Comparison of ENCODE assay signal across 16 cellular contexts in the genomic region with DNA sequence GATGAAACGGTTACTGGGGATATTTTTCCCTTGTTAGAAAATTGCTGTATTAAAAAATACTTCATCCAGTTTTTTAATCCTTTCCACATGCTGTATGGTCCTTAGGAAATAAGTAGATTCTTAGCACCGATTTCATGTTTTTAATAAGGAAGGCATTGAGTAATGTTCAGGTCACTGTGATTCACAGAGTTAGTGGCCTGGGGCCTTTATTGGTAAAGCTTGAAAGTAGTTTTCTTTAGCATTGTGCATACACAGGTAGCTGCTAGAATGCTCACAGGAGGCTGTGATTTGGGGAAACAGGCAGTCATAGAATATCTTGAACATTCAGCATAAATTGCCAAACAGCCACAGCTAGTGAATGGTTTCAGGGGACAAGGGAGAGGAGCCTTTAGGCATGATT.
DNase-seq lines count a peak whose midpoint lies in the region; ATAC-seq and TF ChIP-seq lines count a peak whose summit lies in the region.
"Had no signal": no experiment of that assay in that cellular context is flagged by ENCODE, and none has a peak within 500 bp of the region (broad histone marks: within the 10 kb centered on the region; RNA-seq: fewer than 3 reads in every experiment).

No MANE protein-coding gene starts in this region.

- peaks cover 61% of the 10 kb centered on the region for H3K36me3 Mint-ChIP-seq in activated CD4-positive, alpha-beta T cell treated with anti-CD3 and anti-CD28 coated beads for 36 hours (ENCODE audit: low read depth)
- H3K36me3 Mint-ChIP-seq in activated CD8-positive, alpha-beta T cell treated with anti-CD3 and anti-CD28 coated beads, Interleukin-2, amount 10 ng/mL, durations not matched to agents 7 days and 5 days (ENCODE audit: low read depth): peaks cover 63% of the 10 kb centered on the region
- H3K36me3 Mint-ChIP-seq in stimulated activated effector memory CD8-positive, alpha-beta T cell treated with anti-CD3 and anti-CD28 coated beads, Interleukin-12 subunit alpha, Interleukin-12 subunit beta, amount 100 ng/mL, for 72 hours: no peaks in the 10 kb centered on the region

- no peak for TF ChIP-seq CTCF in fibroblast of villous mesenchyme (IDR thresholded peaks at IDR 0.05; ENCODE audit: insufficient read depth, low read depth, low read length)

- H3K27ac Mint-ChIP-seq in activated CD4-positive, alpha-beta T cell treated with anti-CD3 and anti-CD28 coated beads for 36 hours: peak overlapping the region; percentile 64
- peak overlapping the region; percentile 16 for H3K27ac Mint-ChIP-seq in activated CD8-positive, alpha-beta T cell treated with anti-CD3 and anti-CD28 coated beads, Interleukin-2, amount 10 ng/mL, durations not matched to agents 7 days and 5 days
- H3K27ac Mint-ChIP-seq in stimulated activated effector memory CD8-positive, alpha-beta T cell treated with anti-CD3 and anti-CD28 coated beads, Interleukin-12 subunit alpha, Interleukin-12 subunit beta, amount 100 ng/mL, for 72 hours: peak overlapping the region; percentile 38

- CTCF ChIA-PET in activated CD4-positive, alpha-beta T cell treated with anti-CD3 and anti-CD28 coated beads for 36 hours (lab: Charles Lee): interaction anchor here (0.9 to 2.4 kb wide), 3 partner anchors 17 to 214 kb away, joined by 3 to 7 read pairs (median 3); no protein-coding TSS in a partner anchor
- CTCF ChIA-PET in activated CD8-positive, alpha-beta T cell treated with anti-CD3 and anti-CD28 coated beads, Interleukin-2, amount 10 ng/mL, durations not matched to agents 7 days and 5 days (lab: Charles Lee): interaction anchor here (0.6 kb wide), 1 partner anchor 10 kb away, joined by 3 read pairs; no protein-coding TSS in a partner anchor

- peaks cover 68% of the 10 kb centered on the region for H3K4me1 Mint-ChIP-seq in activated CD4-positive, alpha-beta T cell treated with anti-CD3 and anti-CD28 coated beads for 36 hours
- H3K4me1 Mint-ChIP-seq in activated CD8-positive, alpha-beta T cell treated with anti-CD3 and anti-CD28 coated beads, Interleukin-2, amount 10 ng/mL, durations not matched to agents 7 days and 5 days (ENCODE audit: low read depth): peaks cover 42% of the 10 kb centered on the region
- H3K4me1 Mint-ChIP-seq in stimulated activated effector memory CD8-positive, alpha-beta T cell treated with anti-CD3 and anti-CD28 coated beads, Interleukin-12 subunit alpha, Interleukin-12 subunit beta, amount 100 ng/mL, for 72 hours: peaks cover 57% of the 10 kb centered on the region

- H3K4me3 Mint-ChIP-seq in activated CD4-positive, alpha-beta T cell treated with anti-CD3 and anti-CD28 coated beads for 36 hours: no peak overlapping the region
- no peak overlapping the region for H3K4me3 Mint-ChIP-seq in activated CD8-positive, alpha-beta T cell treated with anti-CD3 and anti-CD28 coated beads, Interleukin-2, amount 10 ng/mL, durations not matched to agents 7 days and 5 days
- H3K4me3 Mint-ChIP-seq in stimulated activated effector memory CD8-positive, alpha-beta T cell treated with anti-CD3 and anti-CD28 coated beads, Interleukin-12 subunit alpha, Interleukin-12 subunit beta, amount 100 ng/mL, for 72 hours: no peak overlapping the region

- H3K4me3 ChIP-seq in fibroblast of villous mesenchyme (ENCODE audit: low read depth, low read length): no peak overlapping the region
- H3K4me3 ChIP-seq: heart left ventricle had no signal

- H3K9me3 Mint-ChIP-seq in activated CD4-positive, alpha-beta T cell treated with anti-CD3 and anti-CD28 coated beads for 36 hours (ENCODE audit: low read depth): no peaks in the 10 kb centered on the region
- no peaks in the 10 kb centered on the region for H3K9me3 Mint-ChIP-seq in activated CD8-positive, alpha-beta T cell treated with anti-CD3 and anti-CD28 coated beads, Interleukin-2, amount 10 ng/mL, durations not matched to agents 7 days and 5 days (ENCODE audit: insufficient read depth)
- H3K9me3 Mint-ChIP-seq in stimulated activated effector memory CD8-positive, alpha-beta T cell treated with anti-CD3 and anti-CD28 coated beads, Interleukin-12 subunit alpha, Interleukin-12 subunit beta, amount 100 ng/mL, for 72 hours: no peaks in the 10 kb centered on the region

- H3K27me3 Mint-ChIP-seq in activated CD4-positive, alpha-beta T cell treated with anti-CD3 and anti-CD28 coated beads for 36 hours: no peaks in the 10 kb centered on the region
- H3K27me3 Mint-ChIP-seq in activated CD8-positive, alpha-beta T cell treated with anti-CD3 and anti-CD28 coated beads, Interleukin-2, amount 10 ng/mL, durations not matched to agents 7 days and 5 days (ENCODE audit: low read depth): no peaks in the 10 kb centered on the region

- intact Hi-C loops in activated CD4-positive, alpha-beta T cell treated with anti-CD3 and anti-CD28 coated beads for 36 hours (cut with DNase I, micrococcal nuclease): no loop called here
- intact Hi-C loops in left colon (cut with DNase I, micrococcal nuclease): no loop called here

- peak; percentile 27 for ATAC-seq in activated CD4-positive, alpha-beta T cell treated with anti-CD3 and anti-CD28 coated beads for 36 hours
- no peak for ATAC-seq in activated CD8-positive, alpha-beta T cell treated with anti-CD3 and anti-CD28 coated beads, Interleukin-2, amount 10 ng/mL, durations not matched to agents 7 days and 5 days
- ATAC-seq in stimulated activated effector memory CD8-positive, alpha-beta T cell treated with anti-CD3 and anti-CD28 coated beads, Interleukin-12 subunit alpha, Interleukin-12 subunit beta, amount 100 ng/mL, for 72 hours: peak; percentile 46
- no peak for ATAC-seq in GM19397 (IDR thresholded peaks at IDR 0.05; ENCODE audit: unreplicated experiment)
- ATAC-seq in left colon: no peak
- ATAC-seq: HCT116, heart left ventricle, Right ventricle myocardium inferior had no signal

- no peak for DNase-seq in activated CD4-positive, alpha-beta T cell treated with anti-CD3 and anti-CD28 coated beads for 36 hours
- no peak for DNase-seq in activated CD4-positive, alpha-beta T cell treated with anti-CD3 and anti-CD28 coated beads for 48 hours
- no peak for DNase-seq in activated CD8-positive, alpha-beta T cell treated with anti-CD3 and anti-CD28 coated beads, Interleukin-2, amount 10 ng/mL, durations not matched to agents 7 days and 5 days
- DNase-seq in fibroblast of villous mesenchyme (ENCODE audit: low read depth) (peak; percentile 66), left colon (no peak), NCI-H1048 (lab: John Stamatoyannopoulos, UW) (no peak)
- DNase-seq in stimulated activated effector memory CD8-positive, alpha-beta T cell treated with anti-CD3 and anti-CD28 coated beads, Interleukin-12 subunit alpha, Interleukin-12 subunit beta, amount 100 ng/mL, for 72 hours (ENCODE audit: low spot score in 2 of 2): no peak
- DNase-seq: 8988T; activated CD4-positive, alpha-beta T cell treated with anti-CD3 and anti-CD28 coated beads for 4 hours; central memory CD4-positive, alpha-beta T cell; GDM1; heart left ventricle; NCI-H187 had no signal

- POLR2A ChIA-PET in activated CD4-positive, alpha-beta T cell treated with anti-CD3 and anti-CD28 coated beads for 36 hours (lab: Charles Lee): no interaction called here
- POLR2A ChIA-PET in activated CD8-positive, alpha-beta T cell treated with anti-CD3 and anti-CD28 coated beads, Interleukin-2, amount 10 ng/mL, durations not matched to agents 7 days and 5 days (lab: Charles Lee): no interaction called here

Comparison
In these comparisons a context has a peak if more than half of its experiments do, and no peak if none do; other contexts are left out.
1. ATAC-seq: peak in activated CD4-positive, alpha-beta T cell treated with anti-CD3 and anti-CD28 coated beads for 36 hours (single experiment) and stimulated activated effector memory CD8-positive, alpha-beta T cell treated with anti-CD3 and anti-CD28 coated beads, Interleukin-12 subunit alpha, Interleukin-12 subunit beta, amount 100 ng/mL, for 72 hours (single experiment); none in activated CD8-positive, alpha-beta T cell treated with anti-CD3 and anti-CD28 coated beads, Interleukin-2, amount 10 ng/mL, durations not matched to agents 7 days and 5 days (single experiment), GM19397 (single experiment) and left colon (single experiment).
2. Peak in every context shown above with its lines, with median percentiles within 50 percentile points of each other: H3K27ac Mint-ChIP-seq.